Comparison of ENCODE assay signal across 20 cellular contexts in the genomic region with DNA sequence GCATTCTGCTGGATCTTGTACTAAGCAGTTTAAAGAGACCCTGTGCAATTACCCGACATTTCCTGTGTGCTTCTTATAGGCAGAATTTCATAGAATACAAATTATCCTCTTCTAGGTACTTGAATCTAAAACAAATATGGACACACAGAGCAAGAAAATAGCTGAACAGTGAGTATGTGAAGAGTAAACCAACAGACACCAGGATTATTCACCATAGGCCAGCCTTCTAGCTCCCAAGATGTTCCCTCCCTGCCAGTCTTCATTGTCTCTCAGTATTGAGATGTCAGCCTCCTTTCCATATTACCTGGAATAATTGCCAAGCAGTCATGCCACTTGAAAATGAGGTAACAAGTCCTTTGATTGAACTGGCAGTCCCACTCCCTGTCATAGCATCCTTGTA.
DNase-seq lines count a peak whose midpoint lies in the region; ATAC-seq, FAIRE-seq and TF ChIP-seq lines count a peak whose summit lies in the region.
"Had no signal": no experiment of that assay in that cellular context is flagged by ENCODE, and none has a peak within 500 bp of the region (broad histone marks: within the 10 kb centered on the region; RNA-seq: fewer than 3 reads in every experiment).

No MANE protein-coding gene starts in this region.

- no peaks in the 10 kb centered on the region for H3K9me3 ChIP-seq in right atrium auricular region
- no peaks in the 10 kb centered on the region for H3K9me3 ChIP-seq in adrenal gland (replicated peaks in 1 of 3)

- H3K36me3 Mint-ChIP-seq in mesothelial cell of epicardium = no peaks in the 10 kb centered on the region
- H3K36me3 Mint-ChIP-seq: CD4-positive, CD25-positive, alpha-beta regulatory T cell; naive B cell had no signal

- intact Hi-C loops in Right ventricle myocardium superior (cut with DNase I) = no loop called here
- intact Hi-C loops in adrenal gland (cut with DNase I) = no loop called here

- peak overlapping the region; percentile 27 for H3K27ac Mint-ChIP-seq in mesothelial cell of epicardium
- H3K27ac Mint-ChIP-seq: activated CD4-positive, alpha-beta T cell treated with anti-CD3 and anti-CD28 coated beads, Interleukin-2, amount 10 ng/mL, durations not matched to agents 7 days and 5 days; CD4-positive, CD25-positive, alpha-beta regulatory T cell; naive B cell had no signal

- ATAC-seq in Right ventricle myocardium superior (ENCODE audit: poor library complexity) (no peak), GM19324 (IDR thresholded peaks at IDR 0.05; ENCODE audit: low FRiP score, unreplicated experiment) (no peak)

- FAIRE-seq in HTR-8/SVneo (lab: Jason Lieb, UNC) = no peak
- FAIRE-seq: G401.6, small intestine had no signal

- TF ChIP-seq POLR2A in adrenal gland (IDR thresholded peaks at IDR 0.05) = no peak

- H3K27ac ChIP-seq in right atrium auricular region (peak overlapping the region; percentile 20 to 68), adrenal gland (no peak overlapping the region)
- H3K27ac ChIP-seq: cardiac muscle cell, GM23248, WERI-Rb-1 had no signal

- no peaks in the 10 kb centered on the region for H3K9me3 Mint-ChIP-seq in mesothelial cell of epicardium
- H3K9me3 Mint-ChIP-seq: activated CD4-positive, alpha-beta T cell treated with anti-CD3 and anti-CD28 coated beads, Interleukin-2, amount 10 ng/mL, durations not matched to agents 7 days and 5 days had no signal

- no peak overlapping the region for H3K4me3 ChIP-seq in right atrium auricular region
- H3K4me3 ChIP-seq in adrenal gland = no peak overlapping the region
- H3K4me3 ChIP-seq: cardiac muscle cell, GM23248 had no signal

- H3K4me1 ChIP-seq in right atrium auricular region (peaks cover 0 to 46% of the 10 kb centered on the region in 2 donors), adrenal gland (replicated peaks in 1 of 2) (peaks cover 7 to 23% of the 10 kb centered on the region in 2 donors)

- H3K27me3 ChIP-seq in right atrium auricular region (no peaks in the 10 kb centered on the region), adrenal gland (no peaks in the 10 kb centered on the region)
- H3K27me3 ChIP-seq: cardiac muscle cell had no signal

- WGBS in adrenal gland, 4 donors = 90 to 98% (median 92%) methylated on average over 1 of the region's 1 CpG

- peaks cover 56% of the 10 kb centered on the region for H3K4me1 Mint-ChIP-seq in mesothelial cell of epicardium
- H3K4me1 Mint-ChIP-seq: activated CD4-positive, alpha-beta T cell treated with anti-CD3 and anti-CD28 coated beads, Interleukin-2, amount 10 ng/mL, durations not matched to agents 7 days and 5 days; CD4-positive, CD25-positive, alpha-beta regulatory T cell; naive B cell had no signal

- no peak overlapping the region for H3K4me3 Mint-ChIP-seq in mesothelial cell of epicardium
- H3K4me3 Mint-ChIP-seq: activated CD4-positive, alpha-beta T cell treated with anti-CD3 and anti-CD28 coated beads, Interleukin-2, amount 10 ng/mL, durations not matched to agents 7 days and 5 days; naive B cell had no signal

- DNase-seq in right atrium auricular region (ENCODE audit: low spot score) = no peak
- DNase-seq in Right ventricle myocardium superior = no peak
- DNase-seq in NCI-H345 treated with DMSO at 0.1 percent for 48 hours (lab: John Stamatoyannopoulos, UW; ENCODE audit: unreplicated experiment) = peak; percentile 27
- no peak for DNase-seq in mesothelial cell of epicardium (ENCODE audit: low spot score in 2 of 2, unreplicated experiment in 2 of 2)
- no peak for DNase-seq in HTR-8/SVneo (ENCODE audit: insufficient read length, low spot score)
- no peak for DNase-seq in adrenal gland
- DNase-seq: activated CD4-positive, alpha-beta T cell treated with anti-CD3 and anti-CD28 coated beads, Interleukin-2, amount 10 ng/mL, durations not matched to agents 7 days and 5 days; activated naive CD4-positive, alpha-beta T cell treated with anti-CD3 and anti-CD28 coated beads, Interleukin-2, amount 50 U/mL, for 16 hours; anterior cingulate cortex; CD4-positive, CD25-positive, alpha-beta regulatory T cell; GM23248; naive B cell; NCI-H146; nucleus accumbens; SHP77; WERI-Rb-1 had no signal

- H3K27me3 Mint-ChIP-seq in mesothelial cell of epicardium (ENCODE audit: low read depth) = no peaks in the 10 kb centered on the region
- H3K27me3 Mint-ChIP-seq: activated CD4-positive, alpha-beta T cell treated with anti-CD3 and anti-CD28 coated beads, Interleukin-2, amount 10 ng/mL, durations not matched to agents 7 days and 5 days; CD4-positive, CD25-positive, alpha-beta regulatory T cell; naive B cell had no signal

- no peaks in the 10 kb centered on the region for H3K36me3 ChIP-seq in right atrium auricular region
- no peaks in the 10 kb centered on the region for H3K36me3 ChIP-seq in adrenal gland (replicated peaks in 1 of 2)
- H3K36me3 ChIP-seq: cardiac muscle cell, WERI-Rb-1 had no signal

- TF ChIP-seq CTCF in right atrium auricular region (IDR thresholded peaks at IDR 0.05) (no peak), mesothelial cell of epicardium (IDR thresholded peaks at IDR 0.05; ENCODE audit: unreplicated experiment) (no peak), adrenal gland (IDR thresholded peaks at IDR 0.05) (no peak)

Comparison
In these comparisons a context has a peak if more than half of its experiments do, and no peak if none do; other contexts are left out.
1. H3K27ac ChIP-seq: peak in right atrium auricular region (2 of 2); none in adrenal gland (0 of 5).